17 cellular contexts compared by ENCODE assay signal in genomic region chr12:131989021-131989420, GRCh38. TPM values are rescaled to one million over a fixed set of nuclear protein-coding genes. Genes with fewer than 3 reads are reported as not detected.
A peak's percentile ranks its signal among the peaks of the same experiment; 100 is the strongest.
DNase-seq lines count a peak whose midpoint lies in the region; ATAC-seq, FAIRE-seq and TF ChIP-seq lines count a peak whose summit lies in the region.
"Had no signal": no experiment of that assay in that cellular context is flagged by ENCODE, and none has a peak within 500 bp of the region (broad histone marks: within the 10 kb centered on the region; RNA-seq: fewer than 3 reads in every experiment).

No MANE protein-coding gene starts in this region.

- peak overlapping the region; percentile 7 for H4K91ac ChIP-seq in H9 (ENCODE audit: insufficient read length, low read depth, low read length)

- no peak overlapping the region for H2BK120ac ChIP-seq in H9 (ENCODE audit: low read depth, low read length, poor library complexity, severe bottlenecking)

- peak overlapping the region; percentile 82 to 95 (median 84) for H3K27ac Mint-ChIP-seq in H9

- no peak overlapping the region for H3T11ph ChIP-seq in H9 (ENCODE audit: low read length)

- H3K14ac ChIP-seq in H9 (ENCODE audit: insufficient read depth, low read length) = no peak overlapping the region; the same call in 1 of the 2 replicates

- H3K27ac ChIP-seq in H9 (ENCODE audit: insufficient read length, low read depth, low read length) = no peak overlapping the region
- no peak overlapping the region for H3K27ac ChIP-seq in K562 (ENCODE audit: extremely low read depth, low read depth, low read length)
- peak overlapping the region; percentile 92 for H3K27ac ChIP-seq in iPS-18a (ENCODE audit: low read length)
- H3K27ac ChIP-seq in temporal lobe (ENCODE audit: low read depth, low read length) = peak overlapping the region; percentile 76
- no peak overlapping the region for H3K27ac ChIP-seq in spleen
- H3K27ac ChIP-seq: C4-2B, RWPE1 had no signal

- no peaks in the 10 kb centered on the region for H3K9me3 Mint-ChIP-seq in H9

- no peak for TF ChIP-seq RAD21 in K562 (CRISPR knock-in tag; conservative IDR thresholded peaks at IDR 0.05 in 1 of 2, IDR thresholded peaks at IDR 0.05 in 1 of 2)

- H4K8ac ChIP-seq in H9 (replicated peaks; ENCODE audit: insufficient read length, low read depth, low read length) = no peak overlapping the region

- in situ Hi-C loops in K562 (cut with MboI) = no loop called here

- no peak overlapping the region for H4K5ac ChIP-seq in H9 (ENCODE audit: insufficient read length, low read depth, low read length)

- H3K79me2 ChIP-seq in H9 (ENCODE audit: insufficient read depth, low read length) = no peaks in the 10 kb centered on the region; the same call in 1 of the 2 replicates
- H3K79me2 ChIP-seq in K562 (ENCODE audit: control insufficient read depth, insufficient read depth, low read length) = no peaks in the 10 kb centered on the region

- peaks cover 92% of the 10 kb centered on the region for H3K36me3 ChIP-seq in K562 (ENCODE audit: control insufficient read depth, insufficient read depth, low read length)
- H3K36me3 ChIP-seq in iPS-18a (ENCODE audit: control insufficient read depth, low read depth, low read length) = peaks cover 34% of the 10 kb centered on the region
- peaks cover 4 to 100% (median 95%) of the 10 kb centered on the region in 6 donors for H3K36me3 ChIP-seq in spleen

- H3K18ac ChIP-seq in H9 (ENCODE audit: insufficient read length, low read depth, low read length) = no peak overlapping the region

- TF ChIP-seq EP300 in K562 (IDR thresholded peaks at IDR 0.05; ENCODE audit: low read length) = no peak

- H2BK20ac ChIP-seq in H9 (ENCODE audit: low read depth, low read length, poor library complexity, severe bottlenecking) = no peak overlapping the region

- no peak overlapping the region for H3K9ac ChIP-seq in H9 (ENCODE audit: extremely low read depth, insufficient read length, low read length)
- peak overlapping the region in 1 of 2 experiments; percentile 11; a peak in 1 of 4 replicates for H3K9ac ChIP-seq in K562 (ENCODE audit: insufficient read depth in 1 of 2, low read depth in 2 of 2, low read length in 2 of 2)
- H3K9ac ChIP-seq in iPS-18a (ENCODE audit: low read length) = no peak overlapping the region

- H2BK5ac ChIP-seq in H9 (ENCODE audit: insufficient read length, low read length) = no peak overlapping the region

- intact Hi-C loops in K562 (cut with micrococcal nuclease) = no loop called here
- intact Hi-C loops in spleen (cut with DNase I; ENCODE audit: low total_unique reads) = no loop called here

- no peaks in the 10 kb centered on the region for H3K27me3 Mint-ChIP-seq in H9 (ENCODE audit: low read depth)

- no peak overlapping the region for H3K56ac ChIP-seq in H9 (ENCODE audit: insufficient read length, low read depth, low read length)

- H4K20me1 ChIP-seq in H9 (ENCODE audit: control insufficient read depth, insufficient read depth, insufficient read length) (no peaks in the 10 kb centered on the region), K562 (replicated peaks; ENCODE audit: control insufficient read depth, insufficient read depth, low read length) (no peaks in the 10 kb centered on the region)

- H3K79me1 ChIP-seq in H9 (ENCODE audit: insufficient read depth, low read depth, low read length, poor library complexity, severe bottlenecking) = peaks cover 3% of the 10 kb centered on the region

- H2AFZ ChIP-seq in H9 (ENCODE audit: low read length) (no peak overlapping the region), K562 (ENCODE audit: low read depth, low read length) (no peak overlapping the region)

- CTCF ChIA-PET in K562 (lab: Yijun Ruan, JAX; ENCODE audit: low intra/inter-chr PET ratio) = no interaction called here

- ATAC-seq in K562 (no peak), HG02840 (IDR thresholded peaks at IDR 0.05; ENCODE audit: low FRiP score, unreplicated experiment) (no peak)

- FAIRE-seq in K562 (lab: Jason Lieb, UNC) = no peak

- H2BK15ac ChIP-seq in H9 (ENCODE audit: low read depth, low read length) = no peak overlapping the region

- H3K4me1 ChIP-seq in H9 (ENCODE audit: insufficient read depth, low read length) (peaks cover 8% of the 10 kb centered on the region; the same call in 1 of the 2 replicates), K562 (replicated peaks in 1 of 2; ENCODE audit: control insufficient read depth in 2 of 2, insufficient read depth in 2 of 2, low read length in 2 of 2) (peaks cover 4 to 12% of the 10 kb centered on the region in 2 experiments; a peak in 4 of 5 replicates), iPS-18a (ENCODE audit: control insufficient read depth, low read depth, low read length) (peaks cover 29% of the 10 kb centered on the region), spleen (peaks cover 0 to 26% (median 0%) of the 10 kb centered on the region in 6 donors)

- no peak for TF ChIP-seq CTCF in H9 (conservative IDR thresholded peaks at IDR 0.05)
- TF ChIP-seq CTCF in K562 (IDR thresholded peaks at IDR 0.05 in 2 of 3, conservative IDR thresholded peaks at IDR 0.05 in 1 of 3; ENCODE audit: insufficient read depth in 2 of 3, low read depth in 1 of 3, low read length in 3 of 3) = no peak
- no peak for TF ChIP-seq CTCF in spleen (IDR thresholded peaks at IDR 0.05 in 8 of 11, conservative IDR thresholded peaks at IDR 0.05 in 3 of 11)

- DNase-seq in H9 = no peak
- no peak for DNase-seq in K562 (ENCODE audit: extremely low read depth in 1 of 4, low spot score in 3 of 4)
- no peak for DNase-seq in Ammon's horn (ENCODE audit: low spot score)
- DNase-seq in spleen = no peak
- DNase-seq: DMS153, HCEC 1CT, KG1, MG63, NCI-H1092 treated with DMSO at 0.1 percent for 48 hours, NCI-H1694, NCI-H446, SJCRH30 had no signal

- no peaks in the 10 kb centered on the region for H3K9me1 ChIP-seq in K562 (ENCODE audit: control insufficient read depth, insufficient read depth, low read length)

- no peaks in the 10 kb centered on the region for H3K9me3 ChIP-seq in H9 (ENCODE audit: control insufficient read depth, low read depth, low read length)
- no peaks in the 10 kb centered on the region for H3K9me3 ChIP-seq in K562 (replicated peaks; ENCODE audit: control insufficient read depth, insufficient read depth, low read depth, low read length)
- H3K9me3 ChIP-seq in iPS-18a (ENCODE audit: control insufficient read depth, low read depth, low read length) = no peaks in the 10 kb centered on the region
- no peaks in the 10 kb centered on the region for H3K9me3 ChIP-seq in spleen
- H3K9me3 ChIP-seq: MG63, SJCRH30 had no signal

- H3K4me3 ChIP-seq in K562 = no peak overlapping the region
- H3K4me3 ChIP-seq in iPS-18a (ENCODE audit: low read length) = no peak overlapping the region
- H3K4me3 ChIP-seq in spleen = no peak overlapping the region
- H3K4me3 ChIP-seq: MG63, SJCRH30 had no signal

- peaks cover 49 to 57% of the 10 kb centered on the region in 2 experiments for H3K4me1 Mint-ChIP-seq in H9

- H3K27me3 ChIP-seq in H9 (ENCODE audit: insufficient read depth, low read length) (no peaks in the 10 kb centered on the region), K562 (ENCODE audit: control insufficient read depth in 2 of 2, insufficient read depth in 2 of 2, low read length in 2 of 2) (no peaks in the 10 kb centered on the region), iPS-18a (ENCODE audit: control insufficient read depth, insufficient read depth, low read length) (no peaks in the 10 kb centered on the region), spleen (replicated peaks in 1 of 7) (no peaks in the 10 kb centered on the region)
- H3K27me3 ChIP-seq: MG63, SJCRH30 had no signal

- peak overlapping the region; percentile 25 for H2BK12ac ChIP-seq in H9 (ENCODE audit: insufficient read length, low read depth, low read length)

- no peak overlapping the region; a peak in 1 of 5 replicates for H3K4me3 Mint-ChIP-seq in H9

- H3K23ac ChIP-seq in H9 (ENCODE audit: insufficient read length, low read depth, low read length) = no peak overlapping the region

- H3K4me2 ChIP-seq in H9 (ENCODE audit: insufficient read depth, insufficient read length, low read length) = no peak overlapping the region
- no peak overlapping the region for H3K4me2 ChIP-seq in K562 (ENCODE audit: insufficient read depth, low read length)

- no peaks in the 10 kb centered on the region for H3K23me2 ChIP-seq in H9 (ENCODE audit: insufficient read length, low read depth, low read length, poor library complexity, severe bottlenecking)

- no peak overlapping the region for H3K4ac ChIP-seq in H9 (ENCODE audit: low read depth, low read length)

- no TSS peak for BruUV-seq in K562 (replicated peaks; lab: Mats Ljungman, UMichigan)

- WGBS in H9 (ENCODE audit: extremely low coverage, insufficient read length, low lambda C conversion rate) = no CpG with 5 or more reads among the region's 12 CpGs
- 92% methylated on average over 10 of the region's 12 CpGs for WGBS in K562 (ENCODE audit: insufficient coverage, low coverage, missing lambda C conversion rate)
- WGBS in spleen, 5 donors = 85 to 95% (median 93%) methylated on average over 12 of the region's 12 CpGs

- no peak overlapping the region for H2AK5ac ChIP-seq in H9 (ENCODE audit: insufficient read length, low read length)

- TF ChIP-seq POLR2A in K562 (conservative IDR thresholded peaks at IDR 0.05) = no peak
- no peak for TF ChIP-seq POLR2A in spleen (IDR thresholded peaks at IDR 0.05)

- peaks cover 49 to 77% (median 55%) of the 10 kb centered on the region in 3 experiments for H3K36me3 Mint-ChIP-seq in H9 (ENCODE audit: insufficient read depth in 1 of 3, low read depth in 3 of 3)

- POLR2A ChIA-PET in K562 (lab: Yijun Ruan, JAX) = interaction anchor here (0.8 to 1.6 kb wide), 3 partner anchors 9 to 36 kb away, joined by 4 to 5 read pairs (median 4); no protein-coding TSS in a partner anchor

RNA-seq across cellular contexts. Expression of gene EP400, which starts 39.3 kb away (rescaled TPM):
- total RNA-seq in H9 (2021) (53.3 and 61.7 TPM in 2 replicates), K562 (2014; rRNA removed) (7.7 and 12.2 TPM in 2 replicates), K562 (2014; rRNA removed; fragmentation: Illumina TruSeq; extraction: Trizol) (7.0 TPM in 2 replicates), K562 (2015; rRNA removed; fragmentation: Illumina TruSeq; extraction: Trizol) (6.9 and 8.1 TPM in 2 replicates), K562 (2021) (49.2 and 58.0 TPM in 2 replicates), temporal lobe (21.6 TPM), spleen (10 to 100 TPM; 41.1 to 70.2 (median 48.3) TPM)
- 149 and 175 TPM in 2 replicates for total RNA-seq in K562 (2011; cell fraction: chromatin; rRNA removed; ENCODE audit: low replicate concordance)
- total RNA-seq in K562 (2011; cell fraction: nucleolus; rRNA removed) = 61.2 and 71.2 TPM in 2 replicates
- total RNA-seq in K562 (2011; cell fraction: nucleoplasm; rRNA removed) = 111 and 165 TPM in 2 replicates
- polyA plus RNA-seq in K562 (2011; rRNA removed) (6.5 and 8.3 TPM in 2 replicates), K562 (2014; fragmentation: Illumina TruSeq; extraction: Trizol) (29.8 and 32.3 TPM in 2 replicates), K562 (2014; fragmentation: Nextera tagmentation; extraction: Ambion mirVana) (1 to 10 TPM; 4.5 to 6.7 TPM), K562 (2014; rRNA removed) (22.2 and 23.5 TPM in 2 replicates), spleen (10 to 100 TPM; 11.8 to 20.8 (median 17.5) TPM)
- 5.4 and 6.5 TPM in 2 replicates for polyA plus RNA-seq in K562 (2011; cell fraction: cytosol; rRNA removed)
- 38.0 and 44.2 TPM in 2 replicates for polyA plus RNA-seq in K562 (2011; cell fraction: nucleus; rRNA removed)
- 27.7 and 40.7 TPM in 2 replicates for polyA plus RNA-seq in K562 (2012)
- 13.1 and 16.0 TPM in 2 replicates for polyA minus RNA-seq in K562 (2011; rRNA and poly(A)+ RNA removed)
- 17.0 and 23.8 TPM in 2 replicates for polyA minus RNA-seq in K562 (2011; cell fraction: cytosol; rRNA and poly(A)+ RNA removed)
- polyA minus RNA-seq in K562 (2011; cell fraction: nucleus; rRNA and poly(A)+ RNA removed) = 18.7 and 27.0 TPM in 2 replicates

RNA-seq across cellular contexts. Expression of gene PUS1, which starts 59.9 kb away (rescaled TPM):
- total RNA-seq in H9 (2021) (116 and 117 TPM in 2 replicates), K562 (2014; rRNA removed) (35.6 and 53.2 TPM in 2 replicates), K562 (2014; rRNA removed; fragmentation: Illumina TruSeq; extraction: Trizol) (13.6 and 16.4 TPM in 2 replicates), K562 (2015; rRNA removed; fragmentation: Illumina TruSeq; extraction: Trizol) (29.7 and 30.0 TPM in 2 replicates), K562 (2021) (79.3 and 90.8 TPM in 2 replicates), temporal lobe (3.9 TPM), spleen (10 to 100 TPM; 16.0 to 42.7 (median 23.3) TPM)
- total RNA-seq in K562 (2011; cell fraction: chromatin; rRNA removed; ENCODE audit: low replicate concordance) = 97.0 and 232 TPM in 2 replicates
- total RNA-seq in K562 (2011; cell fraction: nucleolus; rRNA removed) = 140 and 151 TPM in 2 replicates
- total RNA-seq in K562 (2011; cell fraction: nucleoplasm; rRNA removed) = 123 and 134 TPM in 2 replicates
- polyA plus RNA-seq in K562 (2011; rRNA removed) (27.9 and 36.5 TPM in 2 replicates), K562 (2014; fragmentation: Illumina TruSeq; extraction: Trizol) (30.3 and 39.8 TPM in 2 replicates), K562 (2014; fragmentation: Nextera tagmentation; extraction: Ambion mirVana) (1 to 10 TPM; 1.9 to 3.8 TPM), K562 (2014; rRNA removed) (71.4 and 73.4 TPM in 2 replicates), spleen (10 to 100 TPM; 30.0 to 46.5 (median 41.3) TPM)
- polyA plus RNA-seq in K562 (2011; cell fraction: cytosol; rRNA removed) = 28.1 and 41.6 TPM in 2 replicates
- polyA plus RNA-seq in K562 (2011; cell fraction: nucleus; rRNA removed) = 56.2 and 84.8 TPM in 2 replicates
- polyA plus RNA-seq in K562 (2012) = 37.5 and 51.4 TPM in 2 replicates
- polyA minus RNA-seq in K562 (2011; rRNA and poly(A)+ RNA removed) = 16.8 and 21.8 TPM in 2 replicates
- polyA minus RNA-seq in K562 (2011; cell fraction: cytosol; rRNA and poly(A)+ RNA removed) = 30.8 and 32.0 TPM in 2 replicates
- 27.3 and 32.4 TPM in 2 replicates for polyA minus RNA-seq in K562 (2011; cell fraction: nucleus; rRNA and poly(A)+ RNA removed)

Comparison
In these comparisons a context has a peak if more than half of its experiments do, and no peak if none do; other contexts are left out.
1. H3K27ac ChIP-seq: peak in iPS-18a (single experiment) and temporal lobe (single experiment); none in H9 (single experiment), K562 (single experiment) and spleen (0 of 8).